Comparison of ENCODE assay signal across 2 cellular contexts in genomic region chr1:27430903-27431653, GRCh38.
A peak's percentile ranks its signal among the peaks of the same experiment; 100 is the strongest.
TF ChIP-seq lines count a peak whose summit lies in the region.

No MANE protein-coding gene starts in this region.

TF ChIP-seq in liver, 16 proteins besides CTCF, POLR2A, EP300 and RAD21:
- TF ChIP-seq JUND (IDR thresholded peaks at IDR 0.05) (no peak), FOXA2 (IDR thresholded peaks at IDR 0.05) (no peak), SP1 (IDR thresholded peaks at IDR 0.05) (peak; percentile 29), NR2F2 (IDR thresholded peaks at IDR 0.05) (peak; percentile 80), GABPA (IDR thresholded peaks at IDR 0.05 in 1 of 2, conservative IDR thresholded peaks at IDR 0.05 in 1 of 2) (peak in 1 of 2 donors; percentile 36), TAF1 (conservative IDR thresholded peaks at IDR 0.05) (no peak)
- TF ChIP-seq, protein P1, sequence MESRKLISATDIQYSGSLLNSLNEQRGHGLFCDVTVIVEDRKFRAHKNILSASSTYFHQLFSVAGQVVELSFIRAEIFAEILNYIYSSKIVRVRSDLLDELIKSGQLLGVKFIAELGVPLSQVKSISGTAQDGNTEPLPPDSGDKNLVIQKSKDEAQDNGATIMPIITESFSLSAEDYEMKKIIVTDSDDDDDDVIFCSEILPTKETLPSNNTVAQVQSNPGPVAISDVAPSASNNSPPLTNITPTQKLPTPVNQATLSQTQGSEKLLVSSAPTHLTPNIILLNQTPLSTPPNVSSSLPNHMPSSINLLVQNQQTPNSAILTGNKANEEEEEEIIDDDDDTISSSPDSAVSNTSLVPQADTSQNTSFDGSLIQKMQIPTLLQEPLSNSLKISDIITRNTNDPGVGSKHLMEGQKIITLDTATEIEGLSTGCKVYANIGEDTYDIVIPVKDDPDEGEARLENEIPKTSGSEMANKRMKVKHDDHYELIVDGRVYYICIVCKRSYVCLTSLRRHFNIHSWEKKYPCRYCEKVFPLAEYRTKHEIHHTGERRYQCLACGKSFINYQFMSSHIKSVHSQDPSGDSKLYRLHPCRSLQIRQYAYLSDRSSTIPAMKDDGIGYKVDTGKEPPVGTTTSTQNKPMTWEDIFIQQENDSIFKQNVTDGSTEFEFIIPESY (IDR thresholded peaks at IDR 0.05), result no peak

TF ChIP-seq in HepG2, 621 proteins besides CTCF, POLR2A, EP300 and RAD21:
- TF ChIP-seq ETV5 (CRISPR knock-in tag; IDR thresholded peaks at IDR 0.05; ENCODE audit: borderline replicate concordance), result no peak
- TF ChIP-seq ZNF343 (CRISPR knock-in tag; IDR thresholded peaks at IDR 0.05), result no peak
- TF ChIP-seq, protein P2, sequence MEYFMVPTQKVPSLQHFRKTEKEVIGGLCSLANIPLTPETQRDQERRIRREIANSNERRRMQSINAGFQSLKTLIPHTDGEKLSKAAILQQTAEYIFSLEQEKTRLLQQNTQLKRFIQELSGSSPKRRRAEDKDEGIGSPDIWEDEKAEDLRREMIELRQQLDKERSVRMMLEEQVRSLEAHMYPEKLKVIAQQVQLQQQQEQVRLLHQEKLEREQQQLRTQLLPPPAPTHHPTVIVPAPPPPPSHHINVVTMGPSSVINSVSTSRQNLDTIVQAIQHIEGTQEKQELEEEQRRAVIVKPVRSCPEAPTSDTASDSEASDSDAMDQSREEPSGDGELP (IDR thresholded peaks at IDR 0.05; ENCODE audit: borderline replicate concordance, low read depth), result no peak
- no peak for TF ChIP-seq SRF (IDR thresholded peaks at IDR 0.05; ENCODE audit: low read depth, low read length)
- no peak for TF ChIP-seq NFE2 (CRISPR knock-in tag; IDR thresholded peaks at IDR 0.05)
- no peak for TF ChIP-seq HDAC1 (CRISPR knock-in tag; IDR thresholded peaks at IDR 0.05)
- TF ChIP-seq, protein P3, sequence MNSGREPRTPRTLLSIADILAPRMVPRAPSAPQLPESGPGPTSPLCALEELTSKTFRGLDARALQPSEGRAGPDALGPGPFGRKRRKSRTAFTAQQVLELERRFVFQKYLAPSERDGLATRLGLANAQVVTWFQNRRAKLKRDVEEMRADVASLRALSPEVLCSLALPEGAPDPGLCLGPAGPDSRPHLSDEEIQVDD (CRISPR knock-in tag; IDR thresholded peaks at IDR 0.05; ENCODE audit: borderline replicate concordance), result no peak
- no peak for TF ChIP-seq ZNF331 (CRISPR knock-in tag; IDR thresholded peaks at IDR 0.05)
- TF ChIP-seq KDM6A (CRISPR knock-in tag; IDR thresholded peaks at IDR 0.05; ENCODE audit: low read depth), result no peak
- no peak for TF ChIP-seq ZNF292 (CRISPR knock-in tag; IDR thresholded peaks at IDR 0.05; ENCODE audit: borderline replicate concordance, low read depth)
- no peak for TF ChIP-seq AGO1 (IDR thresholded peaks at IDR 0.05; ENCODE audit: low read depth, low read length, poor library complexity, severe bottlenecking)
- TF ChIP-seq ZNF101 (CRISPR knock-in tag; IDR thresholded peaks at IDR 0.05; ENCODE audit: borderline replicate concordance, low read depth), result no peak
- TF ChIP-seq ZNF790 (CRISPR knock-in tag; IDR thresholded peaks at IDR 0.05; ENCODE audit: borderline replicate concordance), result no peak
- TF ChIP-seq NFKB2 (CRISPR knock-in tag; IDR thresholded peaks at IDR 0.05; ENCODE audit: borderline replicate concordance), result no peak
- no peak for TF ChIP-seq PCBP1 (IDR thresholded peaks at IDR 0.05; ENCODE audit: borderline replicate concordance, low read depth, low read length)
- TF ChIP-seq ZBTB10 (CRISPR knock-in tag; IDR thresholded peaks at IDR 0.05; ENCODE audit: borderline replicate concordance), result no peak
- TF ChIP-seq SUZ12 (IDR thresholded peaks at IDR 0.05; ENCODE audit: low read depth, low read length), result no peak
- TF ChIP-seq SMC3 (IDR thresholded peaks at IDR 0.05; ENCODE audit: low read length), result no peak
- no peak for TF ChIP-seq ZNF17 (CRISPR knock-in tag; IDR thresholded peaks at IDR 0.05)
